ENCODE assay signal across 1 cellular context in genomic region chr11:1546536-1547466, GRCh38.
A peak's percentile ranks its signal among the peaks of the same experiment; 100 is the strongest.
TF ChIP-seq lines count a peak whose summit lies in the region.

No MANE protein-coding gene starts in this region.

TF ChIP-seq in HEK293, 187 proteins besides CTCF, POLR2A, EP300 and RAD21 (continued from another document and continues in another):
- TF ChIP-seq, protein P1, sequence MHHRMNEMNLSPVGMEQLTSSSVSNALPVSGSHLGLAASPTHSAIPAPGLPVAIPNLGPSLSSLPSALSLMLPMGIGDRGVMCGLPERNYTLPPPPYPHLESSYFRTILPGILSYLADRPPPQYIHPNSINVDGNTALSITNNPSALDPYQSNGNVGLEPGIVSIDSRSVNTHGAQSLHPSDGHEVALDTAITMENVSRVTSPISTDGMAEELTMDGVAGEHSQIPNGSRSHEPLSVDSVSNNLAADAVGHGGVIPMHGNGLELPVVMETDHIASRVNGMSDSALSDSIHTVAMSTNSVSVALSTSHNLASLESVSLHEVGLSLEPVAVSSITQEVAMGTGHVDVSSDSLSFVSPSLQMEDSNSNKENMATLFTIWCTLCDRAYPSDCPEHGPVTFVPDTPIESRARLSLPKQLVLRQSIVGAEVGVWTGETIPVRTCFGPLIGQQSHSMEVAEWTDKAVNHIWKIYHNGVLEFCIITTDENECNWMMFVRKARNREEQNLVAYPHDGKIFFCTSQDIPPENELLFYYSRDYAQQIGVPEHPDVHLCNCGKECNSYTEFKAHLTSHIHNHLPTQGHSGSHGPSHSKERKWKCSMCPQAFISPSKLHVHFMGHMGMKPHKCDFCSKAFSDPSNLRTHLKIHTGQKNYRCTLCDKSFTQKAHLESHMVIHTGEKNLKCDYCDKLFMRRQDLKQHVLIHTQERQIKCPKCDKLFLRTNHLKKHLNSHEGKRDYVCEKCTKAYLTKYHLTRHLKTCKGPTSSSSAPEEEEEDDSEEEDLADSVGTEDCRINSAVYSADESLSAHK (tag by site-specific recombination; IDR thresholded peaks at IDR 0.05), result no peak
- TF ChIP-seq TRIM28 (IDR thresholded peaks at IDR 0.05; ENCODE audit: borderline replicate concordance, low read length) (no peak), ZNF555 (tag by site-specific recombination; conservative IDR thresholded peaks at IDR 0.05) (no peak), ZNF354C (tag by site-specific recombination; IDR thresholded peaks at IDR 0.05; ENCODE audit: borderline replicate concordance, low read depth) (no peak), SETDB1 (IDR thresholded peaks at IDR 0.05; ENCODE audit: insufficient read length, low read length) (no peak), ZNF514 (tag by site-specific recombination; IDR thresholded peaks at IDR 0.05) (no peak), ZIC2 (tag by site-specific recombination; IDR thresholded peaks at IDR 0.05) (peak; percentile 76), GLI4 (tag by site-specific recombination; IDR thresholded peaks at IDR 0.05) (no peak), SP3 (tag by site-specific recombination; IDR thresholded peaks at IDR 0.05) (peak; percentile 55), ZFP3 (tag by site-specific recombination; IDR thresholded peaks at IDR 0.05; ENCODE audit: low read depth) (no peak), ZNF585B (tag by site-specific recombination; IDR thresholded peaks at IDR 0.05) (no peak), ZBTB20 (tag by site-specific recombination; IDR thresholded peaks at IDR 0.05) (peak; percentile 68; the same call in 1 of the 2 replicates), ZBTB21 (tag by site-specific recombination; IDR thresholded peaks at IDR 0.05) (no peak), RBAK (tag by site-specific recombination; IDR thresholded peaks at IDR 0.05) (no peak), ZNF521 (tag by site-specific recombination; IDR thresholded peaks at IDR 0.05) (no peak), ZBTB8A (tag by site-specific recombination; IDR thresholded peaks at IDR 0.05) (peak; percentile 78), ZNF19 (tag by site-specific recombination; IDR thresholded peaks at IDR 0.05; ENCODE audit: low read depth) (no peak), ZNF707 (tag by site-specific recombination; IDR thresholded peaks at IDR 0.05) (no peak), ZNF510 (tag by site-specific recombination; IDR thresholded peaks at IDR 0.05; ENCODE audit: insufficient replicate concordance) (no peak), PBX3 (CRISPR knock-in tag; IDR thresholded peaks at IDR 0.05) (no peak), GLIS1 (tag by site-specific recombination; IDR thresholded peaks at IDR 0.05) (peak; percentile 79), ZNF138 (tag by site-specific recombination; IDR thresholded peaks at IDR 0.05; ENCODE audit: borderline replicate concordance) (no peak), ZNF623 (tag by site-specific recombination; IDR thresholded peaks at IDR 0.05) (no peak), ZNF391 (tag by site-specific recombination; IDR thresholded peaks at IDR 0.05; ENCODE audit: borderline replicate concordance, low read depth) (no peak), MEIS1 (CRISPR knock-in tag; IDR thresholded peaks at IDR 0.05; ENCODE audit: borderline replicate concordance) (no peak), ZNF335 (tag by site-specific recombination; conservative IDR thresholded peaks at IDR 0.05) (peak; percentile 39), GFI1B (tag by site-specific recombination; IDR thresholded peaks at IDR 0.05) (no peak), ZSCAN30 (tag by site-specific recombination; IDR thresholded peaks at IDR 0.05) (no peak), ZNF571 (tag by site-specific recombination; IDR thresholded peaks at IDR 0.05) (no peak), PATZ1 (tag by site-specific recombination; IDR thresholded peaks at IDR 0.05) (peak; percentile 52), ZNF112 (tag by site-specific recombination; IDR thresholded peaks at IDR 0.05) (no peak)
- TF ChIP-seq, protein P2, sequence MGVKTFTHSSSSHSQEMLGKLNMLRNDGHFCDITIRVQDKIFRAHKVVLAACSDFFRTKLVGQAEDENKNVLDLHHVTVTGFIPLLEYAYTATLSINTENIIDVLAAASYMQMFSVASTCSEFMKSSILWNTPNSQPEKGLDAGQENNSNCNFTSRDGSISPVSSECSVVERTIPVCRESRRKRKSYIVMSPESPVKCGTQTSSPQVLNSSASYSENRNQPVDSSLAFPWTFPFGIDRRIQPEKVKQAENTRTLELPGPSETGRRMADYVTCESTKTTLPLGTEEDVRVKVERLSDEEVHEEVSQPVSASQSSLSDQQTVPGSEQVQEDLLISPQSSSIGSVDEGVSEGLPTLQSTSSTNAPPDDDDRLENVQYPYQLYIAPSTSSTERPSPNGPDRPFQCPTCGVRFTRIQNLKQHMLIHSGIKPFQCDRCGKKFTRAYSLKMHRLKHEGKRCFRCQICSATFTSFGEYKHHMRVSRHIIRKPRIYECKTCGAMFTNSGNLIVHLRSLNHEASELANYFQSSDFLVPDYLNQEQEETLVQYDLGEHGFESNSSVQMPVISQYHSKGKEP (tag by site-specific recombination; IDR thresholded peaks at IDR 0.05), result no peak
- TF ChIP-seq, protein P3, sequence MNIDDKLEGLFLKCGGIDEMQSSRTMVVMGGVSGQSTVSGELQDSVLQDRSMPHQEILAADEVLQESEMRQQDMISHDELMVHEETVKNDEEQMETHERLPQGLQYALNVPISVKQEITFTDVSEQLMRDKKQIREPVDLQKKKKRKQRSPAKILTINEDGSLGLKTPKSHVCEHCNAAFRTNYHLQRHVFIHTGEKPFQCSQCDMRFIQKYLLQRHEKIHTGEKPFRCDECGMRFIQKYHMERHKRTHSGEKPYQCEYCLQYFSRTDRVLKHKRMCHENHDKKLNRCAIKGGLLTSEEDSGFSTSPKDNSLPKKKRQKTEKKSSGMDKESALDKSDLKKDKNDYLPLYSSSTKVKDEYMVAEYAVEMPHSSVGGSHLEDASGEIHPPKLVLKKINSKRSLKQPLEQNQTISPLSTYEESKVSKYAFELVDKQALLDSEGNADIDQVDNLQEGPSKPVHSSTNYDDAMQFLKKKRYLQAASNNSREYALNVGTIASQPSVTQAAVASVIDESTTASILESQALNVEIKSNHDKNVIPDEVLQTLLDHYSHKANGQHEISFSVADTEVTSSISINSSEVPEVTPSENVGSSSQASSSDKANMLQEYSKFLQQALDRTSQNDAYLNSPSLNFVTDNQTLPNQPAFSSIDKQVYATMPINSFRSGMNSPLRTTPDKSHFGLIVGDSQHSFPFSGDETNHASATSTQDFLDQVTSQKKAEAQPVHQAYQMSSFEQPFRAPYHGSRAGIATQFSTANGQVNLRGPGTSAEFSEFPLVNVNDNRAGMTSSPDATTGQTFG (tag by site-specific recombination; IDR thresholded peaks at IDR 0.05; ENCODE audit: borderline replicate concordance), result no peak
- TF ChIP-seq, protein P4, sequence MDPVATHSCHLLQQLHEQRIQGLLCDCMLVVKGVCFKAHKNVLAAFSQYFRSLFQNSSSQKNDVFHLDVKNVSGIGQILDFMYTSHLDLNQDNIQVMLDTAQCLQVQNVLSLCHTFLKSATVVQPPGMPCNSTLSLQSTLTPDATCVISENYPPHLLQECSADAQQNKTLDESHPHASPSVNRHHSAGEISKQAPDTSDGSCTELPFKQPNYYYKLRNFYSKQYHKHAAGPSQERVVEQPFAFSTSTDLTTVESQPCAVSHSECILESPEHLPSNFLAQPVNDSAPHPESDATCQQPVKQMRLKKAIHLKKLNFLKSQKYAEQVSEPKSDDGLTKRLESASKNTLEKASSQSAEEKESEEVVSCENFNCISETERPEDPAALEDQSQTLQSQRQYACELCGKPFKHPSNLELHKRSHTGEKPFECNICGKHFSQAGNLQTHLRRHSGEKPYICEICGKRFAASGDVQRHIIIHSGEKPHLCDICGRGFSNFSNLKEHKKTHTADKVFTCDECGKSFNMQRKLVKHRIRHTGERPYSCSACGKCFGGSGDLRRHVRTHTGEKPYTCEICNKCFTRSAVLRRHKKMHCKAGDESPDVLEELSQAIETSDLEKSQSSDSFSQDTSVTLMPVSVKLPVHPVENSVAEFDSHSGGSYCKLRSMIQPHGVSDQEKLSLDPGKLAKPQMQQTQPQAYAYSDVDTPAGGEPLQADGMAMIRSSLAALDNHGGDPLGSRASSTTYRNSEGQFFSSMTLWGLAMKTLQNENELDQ (tag by site-specific recombination; IDR thresholded peaks at IDR 0.05; ENCODE audit: low read depth), result no peak
- TF ChIP-seq, protein P5, sequence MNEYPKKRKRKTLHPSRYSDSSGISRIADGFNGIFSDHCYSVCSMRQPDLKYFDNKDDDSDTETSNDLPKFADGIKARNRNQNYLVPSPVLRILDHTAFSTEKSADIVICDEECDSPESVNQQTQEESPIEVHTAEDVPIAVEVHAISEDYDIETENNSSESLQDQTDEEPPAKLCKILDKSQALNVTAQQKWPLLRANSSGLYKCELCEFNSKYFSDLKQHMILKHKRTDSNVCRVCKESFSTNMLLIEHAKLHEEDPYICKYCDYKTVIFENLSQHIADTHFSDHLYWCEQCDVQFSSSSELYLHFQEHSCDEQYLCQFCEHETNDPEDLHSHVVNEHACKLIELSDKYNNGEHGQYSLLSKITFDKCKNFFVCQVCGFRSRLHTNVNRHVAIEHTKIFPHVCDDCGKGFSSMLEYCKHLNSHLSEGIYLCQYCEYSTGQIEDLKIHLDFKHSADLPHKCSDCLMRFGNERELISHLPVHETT (tag by site-specific recombination; IDR thresholded peaks at IDR 0.05), result no peak
- TF ChIP-seq, protein P6, sequence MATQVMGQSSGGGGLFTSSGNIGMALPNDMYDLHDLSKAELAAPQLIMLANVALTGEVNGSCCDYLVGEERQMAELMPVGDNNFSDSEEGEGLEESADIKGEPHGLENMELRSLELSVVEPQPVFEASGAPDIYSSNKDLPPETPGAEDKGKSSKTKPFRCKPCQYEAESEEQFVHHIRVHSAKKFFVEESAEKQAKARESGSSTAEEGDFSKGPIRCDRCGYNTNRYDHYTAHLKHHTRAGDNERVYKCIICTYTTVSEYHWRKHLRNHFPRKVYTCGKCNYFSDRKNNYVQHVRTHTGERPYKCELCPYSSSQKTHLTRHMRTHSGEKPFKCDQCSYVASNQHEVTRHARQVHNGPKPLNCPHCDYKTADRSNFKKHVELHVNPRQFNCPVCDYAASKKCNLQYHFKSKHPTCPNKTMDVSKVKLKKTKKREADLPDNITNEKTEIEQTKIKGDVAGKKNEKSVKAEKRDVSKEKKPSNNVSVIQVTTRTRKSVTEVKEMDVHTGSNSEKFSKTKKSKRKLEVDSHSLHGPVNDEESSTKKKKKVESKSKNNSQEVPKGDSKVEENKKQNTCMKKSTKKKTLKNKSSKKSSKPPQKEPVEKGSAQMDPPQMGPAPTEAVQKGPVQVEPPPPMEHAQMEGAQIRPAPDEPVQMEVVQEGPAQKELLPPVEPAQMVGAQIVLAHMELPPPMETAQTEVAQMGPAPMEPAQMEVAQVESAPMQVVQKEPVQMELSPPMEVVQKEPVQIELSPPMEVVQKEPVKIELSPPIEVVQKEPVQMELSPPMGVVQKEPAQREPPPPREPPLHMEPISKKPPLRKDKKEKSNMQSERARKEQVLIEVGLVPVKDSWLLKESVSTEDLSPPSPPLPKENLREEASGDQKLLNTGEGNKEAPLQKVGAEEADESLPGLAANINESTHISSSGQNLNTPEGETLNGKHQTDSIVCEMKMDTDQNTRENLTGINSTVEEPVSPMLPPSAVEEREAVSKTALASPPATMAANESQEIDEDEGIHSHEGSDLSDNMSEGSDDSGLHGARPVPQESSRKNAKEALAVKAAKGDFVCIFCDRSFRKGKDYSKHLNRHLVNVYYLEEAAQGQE (tag by site-specific recombination; IDR thresholded peaks at IDR 0.05), result no peak
- TF ChIP-seq, protein P7, sequence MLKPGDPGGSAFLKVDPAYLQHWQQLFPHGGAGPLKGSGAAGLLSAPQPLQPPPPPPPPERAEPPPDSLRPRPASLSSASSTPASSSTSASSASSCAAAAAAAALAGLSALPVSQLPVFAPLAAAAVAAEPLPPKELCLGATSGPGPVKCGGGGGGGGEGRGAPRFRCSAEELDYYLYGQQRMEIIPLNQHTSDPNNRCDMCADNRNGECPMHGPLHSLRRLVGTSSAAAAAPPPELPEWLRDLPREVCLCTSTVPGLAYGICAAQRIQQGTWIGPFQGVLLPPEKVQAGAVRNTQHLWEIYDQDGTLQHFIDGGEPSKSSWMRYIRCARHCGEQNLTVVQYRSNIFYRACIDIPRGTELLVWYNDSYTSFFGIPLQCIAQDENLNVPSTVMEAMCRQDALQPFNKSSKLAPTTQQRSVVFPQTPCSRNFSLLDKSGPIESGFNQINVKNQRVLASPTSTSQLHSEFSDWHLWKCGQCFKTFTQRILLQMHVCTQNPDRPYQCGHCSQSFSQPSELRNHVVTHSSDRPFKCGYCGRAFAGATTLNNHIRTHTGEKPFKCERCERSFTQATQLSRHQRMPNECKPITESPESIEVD (tag by site-specific recombination; IDR thresholded peaks at IDR 0.05), result no peak
